In genomic region chr11:69209936-69210659, GRCh38 we compare ENCODE assay signal across 1 cellular context.
A peak's percentile ranks its signal among the peaks of the same experiment; 100 is the strongest.
TF ChIP-seq lines count a peak whose summit lies in the region.

No MANE protein-coding gene starts in this region.

TF ChIP-seq in K562, 482 proteins besides CTCF, POLR2A, EP300 and RAD21 (continued from another document):
- TF ChIP-seq ZFP91 (CRISPR knock-in tag; IDR thresholded peaks at IDR 0.05) (no peak), RBM22 (IDR thresholded peaks at IDR 0.05; ENCODE audit: low read depth, low read length, poor library complexity, severe bottlenecking) (no peak), GTF2E2 (tag; IDR thresholded peaks at IDR 0.05) (no peak), ARID2 (IDR thresholded peaks at IDR 0.05) (no peak), UBTF (IDR thresholded peaks at IDR 0.05; ENCODE audit: borderline replicate concordance in 1 of 2, low read depth in 2 of 2, low read length in 2 of 2) (no peak), L3MBTL2 (IDR thresholded peaks at IDR 0.05) (peak; percentile 80), XRCC3 (IDR thresholded peaks at IDR 0.05) (no peak), ZNF655 (CRISPR knock-in tag; IDR thresholded peaks at IDR 0.05) (no peak), CBX8 (IDR thresholded peaks at IDR 0.05; ENCODE audit: borderline replicate concordance, extremely low read depth, low read depth, low read length, poor library complexity, severe bottlenecking) (no peak), SMAD4 (CRISPR knock-in tag; conservative IDR thresholded peaks at IDR 0.05) (no peak), BRCA1 (IDR thresholded peaks at IDR 0.05) (no peak), BRCA1 (CRISPR knock-in tag; IDR thresholded peaks at IDR 0.05) (no peak), ZBTB26 (CRISPR knock-in tag; IDR thresholded peaks at IDR 0.05) (no peak), NFATC3 (IDR thresholded peaks at IDR 0.05) (no peak), ZBTB5 (IDR thresholded peaks at IDR 0.05) (no peak), THRA (IDR thresholded peaks at IDR 0.05) (no peak), RERE (CRISPR knock-in tag; IDR thresholded peaks at IDR 0.05; ENCODE audit: borderline replicate concordance) (no peak), STAG1 (CRISPR knock-in tag; IDR thresholded peaks at IDR 0.05; ENCODE audit: borderline replicate concordance) (no peak), TGIF2 (CRISPR knock-in tag; IDR thresholded peaks at IDR 0.05) (no peak), ZNF583 (CRISPR knock-in tag; IDR thresholded peaks at IDR 0.05) (no peak), KDM4B (IDR thresholded peaks at IDR 0.05; ENCODE audit: borderline replicate concordance in 2 of 2, low read depth in 1 of 2) (no peak), ZBED1 (IDR thresholded peaks at IDR 0.05) (no peak), ZNF518B (CRISPR knock-in tag; IDR thresholded peaks at IDR 0.05) (no peak), CHCHD3 (CRISPR knock-in tag; IDR thresholded peaks at IDR 0.05) (no peak), USF1 (CRISPR knock-in tag; IDR thresholded peaks at IDR 0.05) (peak; percentile 88), MCM2 (IDR thresholded peaks at IDR 0.05; ENCODE audit: low read depth) (no peak), ZNF12 (CRISPR knock-in tag; IDR thresholded peaks at IDR 0.05) (no peak)
